In the genomic region with DNA sequence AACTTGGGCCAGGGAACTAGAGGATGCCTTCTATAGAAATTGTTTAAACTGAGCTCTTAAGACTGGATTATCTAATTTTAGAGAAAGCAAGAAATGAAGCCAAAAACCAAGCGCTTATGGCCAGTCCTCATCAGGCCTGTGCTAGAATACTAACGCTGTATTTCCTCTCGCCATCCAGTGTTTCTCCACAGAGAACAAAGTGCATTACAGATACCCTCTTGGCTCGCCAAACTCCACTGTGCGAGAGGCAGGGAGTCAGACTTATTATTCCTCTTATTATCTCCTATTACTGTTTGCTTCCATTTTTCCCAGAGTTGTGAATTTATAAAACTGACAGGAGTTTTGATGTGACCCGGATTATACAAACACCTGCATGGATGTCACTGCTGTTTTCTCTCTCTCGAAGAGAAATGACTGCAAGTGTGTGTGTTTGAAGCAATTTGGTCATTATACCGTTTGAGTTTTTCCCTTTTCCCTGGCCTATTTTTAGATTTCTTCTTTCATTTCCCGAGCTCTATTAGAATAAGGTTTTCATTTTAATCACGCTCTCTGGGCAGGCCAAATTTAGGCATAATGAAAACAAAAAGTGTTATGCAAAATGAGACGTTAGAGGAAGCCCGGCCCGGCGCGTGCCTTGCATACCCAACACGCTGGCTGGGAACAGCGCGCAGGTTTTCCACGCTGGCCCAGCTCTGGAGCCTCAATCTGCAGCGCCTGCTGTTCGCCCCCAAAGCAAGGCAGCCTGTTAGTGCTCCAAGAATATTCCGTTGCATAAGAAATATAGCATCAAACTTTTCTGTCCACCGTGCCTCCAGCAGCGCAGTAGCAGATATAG, we compare ENCODE assay signal across 22 cellular contexts.
DNase-seq lines count a peak whose midpoint lies in the region; TF ChIP-seq lines count a peak whose summit lies in the region.
"Had no signal": no experiment of that assay in that cellular context is flagged by ENCODE, and none has a peak within 500 bp of the region (broad histone marks: within the 10 kb centered on the region; RNA-seq: fewer than 3 reads in every experiment).

No MANE protein-coding gene starts in this region.

- H3K79me2 ChIP-seq in trophoblast cell (ENCODE audit: control insufficient read depth, insufficient read depth, low read length, poor library complexity) = no peaks in the 10 kb centered on the region

- H3K14ac ChIP-seq in trophoblast cell (ENCODE audit: low read length) = no peak overlapping the region

- TF ChIP-seq CTCF in transverse colon (IDR thresholded peaks at IDR 0.05) = no peak
- TF ChIP-seq CTCF in WERI-Rb-1 (IDR thresholded peaks at IDR 0.05; ENCODE audit: low read depth, low read length) = no peak

- no peak overlapping the region for H3K4ac ChIP-seq in trophoblast cell (ENCODE audit: low read depth, low read length)

- H2BK120ac ChIP-seq in trophoblast cell (ENCODE audit: insufficient read depth, low read length, poor library complexity) = no peak overlapping the region

- in situ Hi-C loops in transverse colon (cut with MboI; ENCODE audit: low pct_ligation_motif_present in 1 of 4, low pct_unique_long_range_greater_than_20kb in 1 of 4, low sequenced_read_pairs in 3 of 4) = no loop called here

- TF ChIP-seq EP300 in transverse colon (IDR thresholded peaks at IDR 0.05; ENCODE audit: low read depth) = no peak

- H2BK12ac ChIP-seq in trophoblast cell (ENCODE audit: low read length) = no peak overlapping the region

- no peak overlapping the region for H4K91ac ChIP-seq in trophoblast cell (ENCODE audit: low read depth, low read length)

- H3K36me3 ChIP-seq in transverse colon (no peaks in the 10 kb centered on the region), WERI-Rb-1 (no peaks in the 10 kb centered on the region), trophoblast cell (ENCODE audit: control insufficient read depth in 1 of 2, insufficient read depth in 2 of 2, low read length in 2 of 2) (no peaks in the 10 kb centered on the region)
- H3K36me3 ChIP-seq: right atrium auricular region had no signal

- intact Hi-C loops in transverse colon (cut with DNase I; ENCODE audit: low total_unique reads) = no loop called here

- no peak overlapping the region for H3K4me2 ChIP-seq in trophoblast cell (ENCODE audit: low read length)

- no peak overlapping the region for H2BK5ac ChIP-seq in trophoblast cell (ENCODE audit: low read depth, low read length, poor library complexity)

- no peak overlapping the region for H2AK5ac ChIP-seq in trophoblast cell (ENCODE audit: low read length)

- no peak overlapping the region for H3K9ac ChIP-seq in trophoblast cell (ENCODE audit: low read length)

- H3K4me3 ChIP-seq in transverse colon (no peak overlapping the region), WERI-Rb-1 (ENCODE audit: low read depth, low read length) (no peak overlapping the region), trophoblast cell (ENCODE audit: low read depth, low read length) (no peak overlapping the region)
- H3K4me3 ChIP-seq: mucosa of descending colon, right atrium auricular region had no signal

- no peak overlapping the region for H3K23ac ChIP-seq in trophoblast cell (ENCODE audit: low read length)

- H3K27me3 ChIP-seq in layer of hippocampus (ENCODE audit: control insufficient read depth, insufficient read depth, low read length) (no peaks in the 10 kb centered on the region), transverse colon (no peaks in the 10 kb centered on the region), WERI-Rb-1 (ENCODE audit: insufficient read depth, low read depth, severe bottlenecking) (no peaks in the 10 kb centered on the region), trophoblast cell (ENCODE audit: insufficient read depth, low read length) (no peaks in the 10 kb centered on the region)
- H3K27me3 ChIP-seq: right atrium auricular region had no signal

- H3K18ac ChIP-seq in trophoblast cell (ENCODE audit: low read length) = no peak overlapping the region

- no peak overlapping the region for H4K8ac ChIP-seq in trophoblast cell (ENCODE audit: low read depth, low read length)

- H3K27ac ChIP-seq in layer of hippocampus (ENCODE audit: low read depth, low read length) (peak overlapping the region; percentile 58), transverse colon (peak overlapping the region; percentile 17 to 57 (median 30)), WERI-Rb-1 (no peak overlapping the region), trophoblast cell (ENCODE audit: low read depth, low read length) (no peak overlapping the region)
- H3K27ac ChIP-seq: foreskin keratinocyte, right atrium auricular region had no signal

- H3K9me3 ChIP-seq in transverse colon (no peaks in the 10 kb centered on the region), WERI-Rb-1 (ENCODE audit: severe bottlenecking) (no peaks in the 10 kb centered on the region), trophoblast cell (ENCODE audit: insufficient read depth, low read depth, low read length) (no peaks in the 10 kb centered on the region)
- H3K9me3 ChIP-seq: mucosa of descending colon, right atrium auricular region had no signal

- DNase-seq in cerebellar cortex (ENCODE audit: low spot score) (peak; percentile 15), nucleus accumbens (lab: John Stamatoyannopoulos, UW) (peak in 49 of 56 donors; percentile 2 to 83 (median 33)), transverse colon (no peak), WERI-Rb-1 (no peak), trophoblast cell (no peak), AG20443 (ENCODE audit: low spot score) (no peak)
- DNase-seq: activated CD4-positive, alpha-beta T cell treated with anti-CD3 and anti-CD28 coated beads, Interleukin-2, amount 50 U/mL, for 1 hour; activated CD8-positive, alpha-beta memory T cell treated with anti-CD3 and anti-CD28 coated beads, Interleukin-2, amount 10 ng/mL, durations not matched to agents 7 days and 5 days; activated naive CD4-positive, alpha-beta T cell treated with anti-CD3 and anti-CD28 coated beads, Interleukin-2, amount 10 ng/mL, durations not matched to agents 7 days and 5 days; activated T-cell treated with anti-CD3 and anti-CD28 coated beads, Interleukin-2, amount 50 U/mL, for 72 hours; CD4-positive, CD25-positive, alpha-beta regulatory T cell; effector CD8-positive, alpha-beta T cell; EL; foreskin keratinocyte; mucosa of descending colon; NCI-H1105 treated with DMSO at 0.1 percent for 48 hours; NCI-H2081 treated with DMSO at 0.1 percent for 48 hours; NCI-H446 treated with DMSO at 0.1 percent for 48 hours; stimulated activated CD4-positive, alpha-beta T cell treated with anti-CD3 and anti-CD28 coated beads, Interleukin-4, amount 100 ng/mL, for 4 hours; stimulated activated naive CD4-positive, alpha-beta T cell treated with Interleukin-2 at 50 U/mL for 16 hours had no signal

- WGBS in transverse colon (ENCODE audit: low coverage in 1 of 2), 2 donors = 70 to 71% methylated on average over 13 to 24 of the region's 24 CpGs
- no CpG with 5 or more reads among the region's 24 CpGs for WGBS in trophoblast cell (ENCODE audit: extremely low coverage, insufficient coverage, insufficient read length)

- H3K4me1 ChIP-seq in transverse colon = no peaks in the 10 kb centered on the region
- H3K4me1 ChIP-seq in trophoblast cell (ENCODE audit: control insufficient read depth in 1 of 2, insufficient read depth in 2 of 2, low read length in 2 of 2) = no peaks in the 10 kb centered on the region
- H3K4me1 ChIP-seq: foreskin keratinocyte, right atrium auricular region had no signal

- no peak overlapping the region for H4K12ac ChIP-seq in trophoblast cell (ENCODE audit: low read depth, low read length)

- no peak overlapping the region for H2AFZ ChIP-seq in trophoblast cell (ENCODE audit: insufficient read depth, low read length, poor library complexity)

- no peaks in the 10 kb centered on the region for H3K79me1 ChIP-seq in trophoblast cell (ENCODE audit: low read length)

- no peak for TF ChIP-seq POLR2A in transverse colon (IDR thresholded peaks at IDR 0.05)

Comparison
In these comparisons a context has a peak if more than half of its experiments do, and no peak if none do; other contexts are left out.
1. DNase-seq: peak in cerebellar cortex (single experiment) and nucleus accumbens (49 of 56); none in transverse colon (single experiment), WERI-Rb-1 (single experiment), trophoblast cell (0 of 2) and AG20443 (single experiment).
2. H3K27ac ChIP-seq: peak in layer of hippocampus (single experiment) and transverse colon (4 of 4); none in WERI-Rb-1 (single experiment) and trophoblast cell (single experiment).